18 cellular contexts compared by ENCODE assay signal in the genomic region with DNA sequence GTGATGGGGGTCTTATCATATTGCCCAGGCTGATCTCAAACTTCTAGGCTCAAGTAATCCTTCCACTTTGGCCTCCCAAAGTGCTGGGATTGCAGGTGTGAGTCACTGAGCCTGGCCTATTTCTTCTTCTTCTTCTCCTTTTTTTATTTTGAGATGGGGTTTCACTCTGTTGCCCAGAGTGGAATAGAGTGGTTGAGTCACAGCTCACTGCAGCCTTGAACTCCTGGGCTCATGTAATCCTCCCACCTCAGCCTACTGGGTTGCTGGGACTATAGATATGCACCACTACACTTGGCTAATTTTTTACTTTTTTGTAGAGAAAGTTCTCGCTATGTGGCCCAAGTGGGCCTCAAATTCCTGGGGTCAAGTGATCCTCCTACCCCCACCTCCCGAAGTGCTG.
DNase-seq lines count a peak whose midpoint lies in the region; TF ChIP-seq lines count a peak whose summit lies in the region.
"Had no signal": no experiment of that assay in that cellular context is flagged by ENCODE, and none has a peak within 500 bp of the region (broad histone marks: within the 10 kb centered on the region; RNA-seq: fewer than 3 reads in every experiment).

No MANE protein-coding gene starts in this region.

- H3K27me3 ChIP-seq in GM23248 (replicated peaks; ENCODE audit: insufficient read depth) (no peaks in the 10 kb centered on the region), testis (no peaks in the 10 kb centered on the region)
- H3K27me3 ChIP-seq: BE2C had no signal

- no peak overlapping the region for H3K4me3 Mint-ChIP-seq in chondrocyte (ENCODE audit: unreplicated experiment)
- H3K4me3 Mint-ChIP-seq: activated CD4-positive, alpha-beta T cell treated with anti-CD3 and anti-CD28 coated beads, Interleukin-2, amount 10 ng/mL, durations not matched to agents 7 days and 5 days; activated naive CD4-positive, alpha-beta T cell treated with anti-CD3 and anti-CD28 coated beads, Interleukin-2, amount 50 U/mL, for 24 hours had no signal

- H3K27ac ChIP-seq in GM23248 (no peak overlapping the region), testis (no peak overlapping the region)

- no peak overlapping the region for H3K4me2 ChIP-seq in GM23248 (ENCODE audit: unreplicated experiment)

- H3K27me3 Mint-ChIP-seq in chondrocyte (ENCODE audit: low read depth), result no peaks in the 10 kb centered on the region
- H3K27me3 Mint-ChIP-seq: activated naive CD4-positive, alpha-beta T cell treated with anti-CD3 and anti-CD28 coated beads, Interleukin-2, amount 50 U/mL, for 24 hours had no signal

- no peaks in the 10 kb centered on the region for H3K36me3 ChIP-seq in GM23248 (ENCODE audit: low read depth)
- H3K36me3 ChIP-seq in testis (ENCODE audit: low read depth, missing control alignments), result no peaks in the 10 kb centered on the region
- H3K36me3 ChIP-seq: BE2C had no signal

- peaks cover 23% of the 10 kb centered on the region for H3K4me1 ChIP-seq in GM23248 (ENCODE audit: insufficient read depth)
- H3K4me1 ChIP-seq in testis, result no peaks in the 10 kb centered on the region
- H3K4me1 ChIP-seq: BE2C had no signal

- no peak for TF ChIP-seq CTCF in chondrocyte (IDR thresholded peaks at IDR 0.05)
- TF ChIP-seq CTCF in testis (IDR thresholded peaks at IDR 0.05), result no peak

- no peak for TF ChIP-seq POLR2A in testis (IDR thresholded peaks at IDR 0.05)

- no peaks in the 10 kb centered on the region for H4K20me1 ChIP-seq in GM23248 (ENCODE audit: insufficient read depth)

- H3K9me3 ChIP-seq in GM23248 (ENCODE audit: low read depth) (no peaks in the 10 kb centered on the region), testis (no peaks in the 10 kb centered on the region)
- H3K9me3 ChIP-seq: BE2C, mucosa of descending colon had no signal

- DNase-seq in GM23248, result peak; percentile 38
- peak; percentile 19 for DNase-seq in NOMO-1 treated with dmso at 0.1 percent for 144 hours (lab: John Stamatoyannopoulos, UW; ENCODE audit: unreplicated experiment)
- no peak for DNase-seq in chondrocyte (ENCODE audit: low spot score)
- DNase-seq in renal cortical epithelial cell (ENCODE audit: low read depth), result peak; percentile 92
- no peak for DNase-seq in testis
- DNase-seq in NCI-H146 (lab: John Stamatoyannopoulos, UW), result no peak
- DNase-seq in NCI-H2081 (lab: John Stamatoyannopoulos, UW), result no peak
- DNase-seq: activated CD4-positive, alpha-beta T cell treated with anti-CD3 and anti-CD28 coated beads, Interleukin-2, amount 10 ng/mL, durations not matched to agents 7 days and 5 days; BE2C; hippocampal formation; left cardiac atrium; mucosa of descending colon; NCI-H1694 treated with DMSO at 0.1 percent for 48 hours; NCI-H446 treated with DMSO at 0.1 percent for 48 hours; occipital lobe; right cardiac atrium; T1000 had no signal

- no peaks in the 10 kb centered on the region for H3K9me2 ChIP-seq in GM23248 (ENCODE audit: insufficient read depth)

- intact Hi-C loops in testis (cut with DNase I; ENCODE audit: low total_unique reads), result no loop called here

- H3F3A ChIP-seq in GM23248 (ENCODE audit: insufficient read depth), result peaks cover 11% of the 10 kb centered on the region

- no peaks in the 10 kb centered on the region for H3K36me3 Mint-ChIP-seq in chondrocyte (ENCODE audit: low read depth)
- H3K36me3 Mint-ChIP-seq: activated naive CD4-positive, alpha-beta T cell treated with anti-CD3 and anti-CD28 coated beads, Interleukin-2, amount 50 U/mL, for 24 hours had no signal

- no peaks in the 10 kb centered on the region for H3K79me2 ChIP-seq in GM23248 (ENCODE audit: insufficient read depth)

- peaks cover 39% of the 10 kb centered on the region for H3K4me1 Mint-ChIP-seq in chondrocyte (ENCODE audit: low read depth)

- peak overlapping the region; percentile 32 for H3K27ac Mint-ChIP-seq in chondrocyte (ENCODE audit: unreplicated experiment)
- H3K27ac Mint-ChIP-seq: activated CD4-positive, alpha-beta T cell treated with anti-CD3 and anti-CD28 coated beads, Interleukin-2, amount 10 ng/mL, durations not matched to agents 7 days and 5 days; activated naive CD4-positive, alpha-beta T cell treated with anti-CD3 and anti-CD28 coated beads, Interleukin-2, amount 50 U/mL, for 24 hours had no signal

- in situ Hi-C loops in GM23248 (cut with MboI), result no loop called here

- H2AFZ ChIP-seq in GM23248, result no peak overlapping the region

- 94 to 100% methylated on average over 2 of the region's 2 CpGs for WGBS in GM23248 (ENCODE audit: low coverage in 1 of 2, low lambda C conversion rate in 2 of 2, missing lambda C conversion rate in 2 of 2), 2 experiments
- 83 to 100% methylated on average over 2 of the region's 2 CpGs for WGBS in testis, 2 donors

- H3K9me3 Mint-ChIP-seq in chondrocyte (ENCODE audit: low read depth), result no peaks in the 10 kb centered on the region
- H3K9me3 Mint-ChIP-seq: activated CD4-positive, alpha-beta T cell treated with anti-CD3 and anti-CD28 coated beads, Interleukin-2, amount 10 ng/mL, durations not matched to agents 7 days and 5 days; activated naive CD4-positive, alpha-beta T cell treated with anti-CD3 and anti-CD28 coated beads, Interleukin-2, amount 50 U/mL, for 24 hours had no signal

- no peak overlapping the region for H3K4me3 ChIP-seq in GM23248
- H3K4me3 ChIP-seq in testis, result no peak overlapping the region
- H3K4me3 ChIP-seq: mucosa of descending colon had no signal

- H3K9ac ChIP-seq in GM23248, result no peak overlapping the region

Comparison
In these comparisons a context has a peak if more than half of its experiments do, and no peak if none do; other contexts are left out.
1. DNase-seq: peak in GM23248 (single experiment), NOMO-1 treated with dmso at 0.1 percent for 144 hours (single experiment) and renal cortical epithelial cell (single experiment); none in chondrocyte (single experiment), testis (single experiment), NCI-H146 (single experiment) and NCI-H2081 (0 of 2).